19 cellular contexts compared by ENCODE assay signal in genomic region chr6:39466664-39467063, GRCh38.
"Had no signal": no experiment of that assay in that cellular context is flagged by ENCODE, and none has a peak within 500 bp of the region (broad histone marks: within the 10 kb centered on the region; RNA-seq: fewer than 3 reads in every experiment).

No MANE protein-coding gene starts in this region.

- H3K27ac ChIP-seq: coronary artery, psoas muscle, spleen, upper lobe of left lung had no signal

- DNase-seq: activated CD4-positive, alpha-beta T cell treated with anti-CD3 and anti-CD28 coated beads, Interleukin-2, amount 10 ng/mL, durations not matched to agents 7 days and 5 days; activated CD4-positive, CD25-positive, alpha-beta regulatory T cell; activated CD8-positive, alpha-beta memory T cell treated with anti-CD3 and anti-CD28 coated beads for 24 hours; activated gamma-delta T cell treated with Interleukin-2 at 50 U/mL for 16 hours; amniotic stem cell; central memory CD4-positive, alpha-beta T cell; hypothalamus; kidney; left ventricle myocardium superior; mesendoderm; occipital lobe; psoas muscle; spleen; stimulated activated naive CD8-positive, alpha-beta T cell treated with anti-CD3 and anti-CD28 coated beads, Interleukin-15, amount 100 ng/mL, for 72 hours; T-helper 2 cell; upper lobe of left lung had no signal

- H3K9me3 ChIP-seq: psoas muscle had no signal

- H3K4me1 ChIP-seq: psoas muscle, upper lobe of left lung had no signal

- H3K27me3 ChIP-seq: upper lobe of left lung had no signal

- H3K4me3 ChIP-seq: coronary artery, psoas muscle, spleen, upper lobe of left lung had no signal

- ATAC-seq: esophagus mucosa; left ventricle myocardium superior; psoas muscle; sciatic nerve; stimulated activated naive CD8-positive, alpha-beta T cell treated with anti-CD3 and anti-CD28 coated beads, Interleukin-15, amount 100 ng/mL, for 72 hours had no signal
